12 cellular contexts compared by ENCODE assay signal in the genomic region with DNA sequence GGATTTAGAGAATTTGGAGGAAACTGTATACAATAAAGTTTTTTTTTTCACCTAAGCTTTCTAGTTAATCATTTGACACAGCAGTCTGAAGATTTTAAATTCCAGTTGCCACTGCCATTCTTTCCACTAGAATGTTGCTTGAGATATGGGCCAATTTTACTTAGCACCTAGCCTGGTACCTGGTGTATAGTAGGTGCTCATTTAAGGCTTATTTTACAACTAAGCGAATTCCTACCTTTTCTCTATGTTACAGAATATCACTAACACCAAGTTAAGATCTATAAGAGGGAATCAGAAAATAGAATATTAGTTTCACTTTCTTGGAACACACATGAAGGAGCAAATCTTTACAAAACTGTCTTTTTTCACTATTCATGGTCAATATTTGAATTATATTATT. TPM values are rescaled to one million over a fixed set of nuclear protein-coding genes. Genes with fewer than 3 reads are reported as not detected.
"Had no signal": no experiment of that assay in that cellular context is flagged by ENCODE, and none has a peak within 500 bp of the region (broad histone marks: within the 10 kb centered on the region; RNA-seq: fewer than 3 reads in every experiment).

No MANE protein-coding gene starts in this region.

- H3K9me3 Mint-ChIP-seq: GM23338, H9, HFFc6 had no signal

- FAIRE-seq: H1, H54 had no signal

- H3K27ac ChIP-seq: GM23248 had no signal

- ATAC-seq: GM23338, HCT116 had no signal

- H3K9ac ChIP-seq: GM23248 had no signal

- DNase-seq: GM23248, GOT3, H7, H9, HCEC 1CT, HFFc6 had no signal

- H3K4me3 Mint-ChIP-seq: GM23338, H9, HFFc6 had no signal

- H3K4me3 ChIP-seq: GM23248, GM23338, HAP-1 had no signal

- H3K9me3 ChIP-seq: HAP-1 had no signal

- H2AFZ ChIP-seq: GM23248, GM23338 had no signal

- H3K36me3 ChIP-seq: HAP-1 had no signal

- H3K4me2 ChIP-seq: GM23338 had no signal

- H3K27ac Mint-ChIP-seq: GM23338, H9, HFFc6 had no signal

- H3K4me1 Mint-ChIP-seq: GM23338 had no signal

- H3K4me1 ChIP-seq: HAP-1 had no signal

RNA-seq across cellular contexts. Expression of a gene that starts 3.2 kb away (rescaled TPM):
- total RNA-seq: GM23248, H4, H7, H9, HFFc6 had no signal
- polyA plus RNA-seq: GM23248, GM23338, H1 had no signal
